21 cellular contexts compared by ENCODE assay signal in genomic region chr22:48953103-48953720, GRCh38.
DNase-seq lines count a peak whose midpoint lies in the region; ATAC-seq and TF ChIP-seq lines count a peak whose summit lies in the region.
"Had no signal": no experiment of that assay in that cellular context is flagged by ENCODE, and none has a peak within 500 bp of the region (broad histone marks: within the 10 kb centered on the region; RNA-seq: fewer than 3 reads in every experiment).

No MANE protein-coding gene starts in this region.

- CTCF ChIA-PET in GM10248 (lab: Yijun Ruan, JAX) = no interaction called here

- intact Hi-C loops in posterior vena cava (cut with DNase I) = no loop called here

- ATAC-seq in HG03108 (IDR thresholded peaks at IDR 0.05; ENCODE audit: unreplicated experiment) = no peak
- ATAC-seq: CD8-positive, alpha-beta T cell; PC-3 had no signal

- TF ChIP-seq CTCF in GM10248 (IDR thresholded peaks at IDR 0.05; ENCODE audit: control extremely low read depth, extremely low read depth, low read depth, missing control alignments) (no peak), GM13976 (IDR thresholded peaks at IDR 0.05; ENCODE audit: borderline replicate concordance, control extremely low read depth, extremely low read depth, insufficient read depth, missing control alignments) (no peak)

- DNase-seq in GM10248 (ENCODE audit: extremely low spot score) (peak; percentile 10), GM13976 (ENCODE audit: low spot score) (peak; percentile 3), islet precursor cell (peak; percentile 7), posterior vena cava (ENCODE audit: low spot score) (peak; percentile 71), kidney tubule cell (ENCODE audit: low spot score) (no peak), NCI-H1694 treated with DMSO at 0.1 percent for 48 hours (lab: John Stamatoyannopoulos, UW) (no peak)
- no peak for DNase-seq in stimulated activated CD4-positive, alpha-beta T cell treated with anti-CD3 and anti-CD28 coated beads, Interleukin-4, amount 100 ng/mL, for 1 hour
- DNase-seq: Caco-2, DMS79, EL, GDM1, NCI-H1048, NCI-H1417 treated with DMSO at 0.1 percent for 48 hours, NCI-H1930, NCI-H2107, NCI-H524 treated with DMSO at 0.1 percent for 48 hours, NCI-H774, PC-3, SHP77 treated with DMSO at 0.1 percent for 48 hours had no signal

- POLR2A ChIA-PET in GM10248 (lab: Yijun Ruan, JAX) = no interaction called here

- in situ Hi-C loops in GM13976 (cut with MboI; ENCODE audit: low sequenced_read_pairs, unreplicated experiment) = no loop called here

Comparison
In these comparisons a context has a peak if more than half of its experiments do, and no peak if none do; other contexts are left out.
1. DNase-seq: peak in GM10248 (single experiment), GM13976 (single experiment), islet precursor cell (single experiment) and posterior vena cava (single experiment); none in kidney tubule cell (single experiment), stimulated activated CD4-positive, alpha-beta T cell treated with anti-CD3 and anti-CD28 coated beads, Interleukin-4, amount 100 ng/mL, for 1 hour (single experiment) and NCI-H1694 treated with DMSO at 0.1 percent for 48 hours (single experiment).